ENCODE assay signal across 8 cellular contexts in genomic region chr6:134174790-134175531, GRCh38.
DNase-seq lines count a peak whose midpoint lies in the region; ATAC-seq and TF ChIP-seq lines count a peak whose summit lies in the region.

No MANE protein-coding gene starts in this region.

- H3F3A ChIP-seq in Loucy (ENCODE audit: low read depth): no peaks in the 10 kb centered on the region

- H3K4ac ChIP-seq in neuronal stem cell (ENCODE audit: low read length): no peak overlapping the region

- no peaks in the 10 kb centered on the region for H4K20me1 ChIP-seq in Loucy (ENCODE audit: insufficient read depth, low read length, poor library complexity, severe bottlenecking)

- H4K91ac ChIP-seq in neuronal stem cell (ENCODE audit: low read depth, low read length, poor library complexity): no peak overlapping the region

- peak overlapping the region; percentile 44 for H2AK5ac ChIP-seq in neuronal stem cell (ENCODE audit: low read depth, low read length)

- peak; percentile 69 for ATAC-seq in foreskin keratinocyte

- H3K27ac ChIP-seq in foreskin keratinocyte (peak overlapping the region; percentile 93), neuronal stem cell (replicated peaks; ENCODE audit: low read length) (peak overlapping the region; percentile 85), subcutaneous abdominal adipose tissue (ENCODE audit: low read depth, low read length) (peak overlapping the region; percentile 93)

- peak; percentile 92 for DNase-seq in G401 (ENCODE audit: low spot score)
- DNase-seq in H7: peak; percentile 94
- DNase-seq in SHP77 treated with DMSO at 0.1 percent for 48 hours (lab: John Stamatoyannopoulos, UW): peak; percentile 65
- DNase-seq in activated naive CD4-positive, alpha-beta T cell (lab: John Stamatoyannopoulos, UW): peak; percentile 85 to 96 (median 92)
- DNase-seq in foreskin keratinocyte: peak in 1 of 2 donors; percentile 76
- peak; percentile 93 for DNase-seq in neuronal stem cell (ENCODE audit: low spot score)

- no CpG with 5 or more reads among the region's 97 CpGs for WGBS in neuronal stem cell (ENCODE audit: extremely low coverage in 2 of 2, insufficient read length in 2 of 2, insufficient replicate concordance in 1 of 2), 2 donors

- H3K27me3 ChIP-seq in H7 (ENCODE audit: control insufficient read depth, insufficient read depth, low read length): peaks cover 7% of the 10 kb centered on the region
- H3K27me3 ChIP-seq in Loucy (ENCODE audit: insufficient read depth, low read length, poor library complexity, severe bottlenecking): no peaks in the 10 kb centered on the region
- no peaks in the 10 kb centered on the region for H3K27me3 ChIP-seq in foreskin keratinocyte
- peaks cover 0 to 24% (median 0%) of the 10 kb centered on the region in 3 experiments for H3K27me3 ChIP-seq in neuronal stem cell (ENCODE audit: control insufficient read depth in 3 of 3, insufficient read depth in 3 of 3, low read depth in 1 of 3, low read length in 3 of 3)
- H3K27me3 ChIP-seq in subcutaneous abdominal adipose tissue (ENCODE audit: control insufficient read depth in 5 of 5, insufficient read depth in 4 of 5, low read length in 5 of 5): no peaks in the 10 kb centered on the region

- H3K79me2 ChIP-seq in Loucy (ENCODE audit: insufficient read depth, low read length): no peaks in the 10 kb centered on the region; the same call in 1 of the 2 replicates

- H2BK120ac ChIP-seq in neuronal stem cell (ENCODE audit: low read depth, low read length): peak overlapping the region; percentile 21

- peak overlapping the region; percentile 77 for H3K14ac ChIP-seq in neuronal stem cell (ENCODE audit: low read length)

- H3K4me1 ChIP-seq in Loucy (ENCODE audit: insufficient read depth, low read length, poor library complexity, severe bottlenecking) (peaks cover 38% of the 10 kb centered on the region), foreskin keratinocyte (peaks cover 22% of the 10 kb centered on the region), neuronal stem cell (ENCODE audit: control insufficient read depth in 2 of 2, insufficient read depth in 1 of 2, low read depth in 1 of 2, low read length in 2 of 2) (peaks cover 0 to 5% of the 10 kb centered on the region in 2 donors), subcutaneous abdominal adipose tissue (ENCODE audit: control insufficient read depth in 5 of 5, insufficient read depth in 5 of 5, low read length in 5 of 5) (peaks cover 5 to 74% (median 48%) of the 10 kb centered on the region in 5 donors)

- H3K9me2 ChIP-seq in Loucy (replicated peaks; ENCODE audit: low read depth, low read length): no peaks in the 10 kb centered on the region

- H2BK5ac ChIP-seq in neuronal stem cell (ENCODE audit: low read length): peak overlapping the region; percentile 79

- H4K8ac ChIP-seq in neuronal stem cell (ENCODE audit: low read depth, low read length): no peak overlapping the region

- peak overlapping the region; percentile 90 for H2BK15ac ChIP-seq in neuronal stem cell (ENCODE audit: low read length)

- H2AFZ ChIP-seq in Loucy (ENCODE audit: low read length) (peak overlapping the region; percentile 80), neuronal stem cell (ENCODE audit: low read length) (peak overlapping the region; percentile 99)

- H3K18ac ChIP-seq in neuronal stem cell (ENCODE audit: low read length): peak overlapping the region; percentile 96

- H3K36me3 ChIP-seq in H7 (replicated peaks; ENCODE audit: control insufficient read depth, insufficient read depth, low read length) (peaks cover 19% of the 10 kb centered on the region), Loucy (ENCODE audit: insufficient read depth, low read length) (no peaks in the 10 kb centered on the region), neuronal stem cell (replicated peaks in 1 of 2; ENCODE audit: control insufficient read depth in 2 of 2, insufficient read depth in 2 of 2, low read length in 2 of 2) (peaks cover 0 to 2% of the 10 kb centered on the region in 2 donors), subcutaneous abdominal adipose tissue (ENCODE audit: control insufficient read depth in 5 of 5, insufficient read depth in 5 of 5, low read length in 5 of 5) (peaks cover 27 to 39% (median 36%) of the 10 kb centered on the region in 5 donors)

- H3K23ac ChIP-seq in neuronal stem cell (ENCODE audit: low read depth, low read length, poor library complexity): peak overlapping the region; percentile 94

- in situ Hi-C loops in G401 (cut with HindIII; ENCODE audit: low sequenced_read_pairs): no loop called here

- H2BK12ac ChIP-seq in neuronal stem cell (ENCODE audit: low read length): no peak overlapping the region

- H3K79me1 ChIP-seq in neuronal stem cell (ENCODE audit: low read depth, low read length): no peaks in the 10 kb centered on the region

- H3K4me2 ChIP-seq in Loucy (ENCODE audit: low read depth, low read length, poor library complexity, severe bottlenecking) (peak overlapping the region; percentile 84), neuronal stem cell (ENCODE audit: insufficient read depth, low read length, poor library complexity, severe bottlenecking) (peak overlapping the region; percentile 90)

- no peaks in the 10 kb centered on the region for H3K9me3 ChIP-seq in Loucy (ENCODE audit: insufficient read depth, low read depth, low read length)
- H3K9me3 ChIP-seq in neuronal stem cell (replicated peaks in 1 of 2; ENCODE audit: control insufficient read depth in 2 of 2, insufficient read depth in 1 of 2, low read depth in 1 of 2, low read length in 2 of 2): no peaks in the 10 kb centered on the region
- H3K9me3 ChIP-seq in subcutaneous abdominal adipose tissue (ENCODE audit: control insufficient read depth in 5 of 5, low read length in 5 of 5): no peaks in the 10 kb centered on the region

- peak overlapping the region; percentile 65 for H3K9ac ChIP-seq in Loucy (ENCODE audit: low read depth, low read length, poor library complexity, severe bottlenecking)
- H3K9ac ChIP-seq in neuronal stem cell (ENCODE audit: low read depth, low read length, poor library complexity): peak overlapping the region; percentile 51
- peak overlapping the region; percentile 42 to 92 (median 84) for H3K9ac ChIP-seq in subcutaneous abdominal adipose tissue (ENCODE audit: low read length in 5 of 5)

- no peak for TF ChIP-seq CTCF in Loucy (conservative IDR thresholded peaks at IDR 0.05; ENCODE audit: low read length)
- TF ChIP-seq CTCF in foreskin keratinocyte (conservative IDR thresholded peaks at IDR 0.05): peak; percentile 11

- peak overlapping the region; percentile 81 for H3K4me3 ChIP-seq in H7 (ENCODE audit: insufficient read depth, low read depth, low read length)
- peak overlapping the region; percentile 79 for H3K4me3 ChIP-seq in Loucy (ENCODE audit: low read length, poor library complexity, severe bottlenecking)
- peak overlapping the region; percentile 57 to 90 for H3K4me3 ChIP-seq in neuronal stem cell (ENCODE audit: low read length in 2 of 2)
- peak overlapping the region; percentile 70 to 94 (median 85) for H3K4me3 ChIP-seq in subcutaneous abdominal adipose tissue (ENCODE audit: low read depth in 1 of 5, low read length in 5 of 5)
